8 cellular contexts compared by ENCODE assay signal in the genomic region with DNA sequence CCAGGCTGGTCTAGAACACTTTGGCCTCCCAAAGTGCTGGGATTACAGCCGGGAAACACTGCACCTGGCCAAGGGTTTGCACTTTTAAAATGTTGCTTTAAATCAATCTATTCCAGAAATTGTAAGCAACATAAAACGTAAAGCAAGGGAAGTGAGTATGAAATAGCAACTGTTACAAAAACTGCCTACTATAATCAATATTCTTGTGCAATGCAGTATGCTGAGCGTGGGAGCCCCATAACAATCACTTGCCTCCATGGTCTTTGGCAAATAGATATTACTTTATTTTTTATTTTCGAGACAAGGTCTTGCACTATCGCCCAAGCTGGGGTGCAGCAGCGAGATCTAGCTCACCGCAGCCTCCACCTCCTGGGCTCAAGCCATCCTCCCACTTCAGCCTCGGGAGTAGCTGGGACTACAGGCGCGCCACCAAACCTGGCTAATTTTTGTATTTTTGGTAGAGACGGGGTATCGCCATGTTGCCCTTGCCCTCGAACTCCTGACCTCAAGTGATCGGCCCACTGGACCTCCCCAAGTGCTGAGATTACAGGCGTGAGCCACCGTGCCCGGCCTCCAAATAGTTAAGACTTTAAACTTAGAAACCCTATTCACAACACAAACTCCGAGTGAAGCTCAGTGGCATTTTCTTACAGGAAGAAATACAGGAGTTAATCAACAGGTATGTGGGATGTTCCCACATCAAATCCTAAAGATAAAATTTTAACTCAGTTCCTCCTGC. TPM values are rescaled to one million over a fixed set of nuclear protein-coding genes. Genes with fewer than 3 reads are reported as not detected.
DNase-seq lines count a peak whose midpoint lies in the region; ATAC-seq and TF ChIP-seq lines count a peak whose summit lies in the region.

No MANE protein-coding gene starts in this region.

- in situ Hi-C loops in mammary epithelial cell (cut with MboI; ENCODE audit: low sequenced_read_pairs in 2 of 2), result loop anchor here in 1 of 2 donors (25.0 kb wide), 1 partner anchor 805 kb away; no protein-coding TSS in a partner anchor

- H3K9me3 ChIP-seq in OCI-LY3 (ENCODE audit: insufficient read depth, low read length), result no peaks in the 10 kb centered on the region
- no peaks in the 10 kb centered on the region for H3K9me3 ChIP-seq in mammary epithelial cell (replicated peaks; ENCODE audit: insufficient read depth, low read length)
- H3K9me3 ChIP-seq in lung (ENCODE audit: control insufficient read depth in 2 of 2, insufficient read depth in 1 of 2, low read length in 1 of 2), result no peaks in the 10 kb centered on the region

- H3K27ac ChIP-seq in OCI-LY3 (ENCODE audit: low read length) (peak overlapping the region; percentile 96), mammary epithelial cell (ENCODE audit: insufficient read depth, low read depth, low read length) (peak overlapping the region; percentile 81), lung (ENCODE audit: low read depth in 1 of 2, low read length in 1 of 2) (peak overlapping the region; percentile 93 to 99), temporal lobe (ENCODE audit: low read depth, low read length) (peak overlapping the region; percentile 82)

- peak overlapping the region; percentile 76 for H3K4me2 ChIP-seq in OCI-LY3 (ENCODE audit: low read length)
- peak overlapping the region; percentile 88 for H3K4me2 ChIP-seq in mammary epithelial cell (ENCODE audit: insufficient read depth, low read depth, low read length)

- peaks cover 17% of the 10 kb centered on the region for H3K4me1 ChIP-seq in OCI-LY3 (ENCODE audit: low read length)
- peaks cover 11% of the 10 kb centered on the region for H3K4me1 ChIP-seq in mammary epithelial cell (ENCODE audit: insufficient read depth, low read length)
- H3K4me1 ChIP-seq in lung (ENCODE audit: control insufficient read depth in 2 of 2, insufficient read depth in 2 of 2, low read length in 2 of 2), result peaks cover 0 to 3% of the 10 kb centered on the region in 2 donors

- H2AFZ ChIP-seq in OCI-LY3 (ENCODE audit: low read depth, low read length), result peak overlapping the region; percentile 58
- H2AFZ ChIP-seq in mammary epithelial cell (ENCODE audit: low read depth, low read length), result peak overlapping the region; percentile 79

- H3K36me3 ChIP-seq in OCI-LY3 (replicated peaks; ENCODE audit: low read depth, low read length) (peaks cover 13% of the 10 kb centered on the region), mammary epithelial cell (ENCODE audit: insufficient read depth, low read length) (no peaks in the 10 kb centered on the region), lung (ENCODE audit: control insufficient read depth in 2 of 2, insufficient read depth in 2 of 2, low read length in 2 of 2) (no peaks in the 10 kb centered on the region)

- no TSS peak for BruUV-seq in mammary epithelial cell (replicated peaks; lab: Mats Ljungman, UMichigan)

- H4K20me1 ChIP-seq in OCI-LY3 (ENCODE audit: insufficient read depth, low read length) (peaks cover 26% of the 10 kb centered on the region), mammary epithelial cell (ENCODE audit: insufficient read depth, low read length) (peaks cover 6% of the 10 kb centered on the region)

- H3K27me3 ChIP-seq in OCI-LY3 (ENCODE audit: low read depth, low read length) (no peaks in the 10 kb centered on the region), mammary epithelial cell (ENCODE audit: insufficient read depth, low read length) (no peaks in the 10 kb centered on the region), lung (ENCODE audit: control insufficient read depth, insufficient read depth) (no peaks in the 10 kb centered on the region)

- no peak for TF ChIP-seq CTCF in OCI-LY3 (IDR thresholded peaks at IDR 0.05; ENCODE audit: low read depth, low read length)
- TF ChIP-seq CTCF in mammary epithelial cell (conservative IDR thresholded peaks at IDR 0.05 in 1 of 2, IDR thresholded peaks at IDR 0.05 in 1 of 2; ENCODE audit: extremely low read depth in 1 of 2, insufficient read depth in 1 of 2, low read depth in 1 of 2, low read length in 2 of 2), result no peak
- no peak for TF ChIP-seq CTCF in lung (IDR thresholded peaks at IDR 0.05; ENCODE audit: control extremely low read depth, extremely low read depth)

- intact Hi-C loops in mammary epithelial cell (cut with micrococcal nuclease), result loop anchor here (10.0 kb wide), 1 partner anchor 773 kb away; no protein-coding TSS in a partner anchor

- peaks cover 45% of the 10 kb centered on the region for H3K79me2 ChIP-seq in OCI-LY3 (ENCODE audit: low read length)
- H3K79me2 ChIP-seq in mammary epithelial cell (ENCODE audit: insufficient read depth, low read length), result peaks cover 44% of the 10 kb centered on the region

- ATAC-seq in GM18498 (IDR thresholded peaks at IDR 0.05; ENCODE audit: unreplicated experiment), result peak; percentile 1
- ATAC-seq in lung (ENCODE audit: insufficient read depth, low FRiP score), result no peak

- peak overlapping the region; percentile 84 for H3K4me3 ChIP-seq in OCI-LY3 (ENCODE audit: low read length)
- peak overlapping the region; percentile 91 to 96 (median 92) for H3K4me3 ChIP-seq in mammary epithelial cell (replicated peaks in 1 of 3; ENCODE audit: insufficient read depth in 1 of 3, low read depth in 2 of 3, low read length in 3 of 3)
- peak overlapping the region; percentile 37 for H3K4me3 ChIP-seq in lung

- DNase-seq in mammary epithelial cell (no peak), lung (ENCODE audit: low spot score) (peak; percentile 29), OCI-M1 (lab: John Stamatoyannopoulos, UW) (no peak), germinal center (ENCODE audit: low spot score) (no peak), SK-N-DZ (ENCODE audit: low spot score) (no peak)

- WGBS in mammary epithelial cell (ENCODE audit: low coverage, missing lambda C conversion rate), result 17% methylated on average over 18 of the region's 18 CpGs
- WGBS in lung, 2 donors, result 36 to 39% methylated on average over 18 of the region's 18 CpGs

- H3K9ac ChIP-seq in OCI-LY3 (ENCODE audit: low read length), result peak overlapping the region; percentile 94
- H3K9ac ChIP-seq in mammary epithelial cell (ENCODE audit: insufficient read depth, low read length), result peak overlapping the region; percentile 85

- CTCF ChIA-PET in mammary epithelial cell (lab: Charles Lee; ENCODE audit: low non-redundant PET), result interaction anchor here (0.6 kb wide), 1 partner anchor 370 kb away, joined by 3 read pairs; no protein-coding TSS in a partner anchor

- dilution Hi-C loops in mammary epithelial cell (cut with HindIII; ENCODE audit: low sequenced_read_pairs), result no loop called here

RNA-seq across cellular contexts. Expression of a gene that starts 1.2 kb away (rescaled TPM):
- 10 to 100 TPM; 27.3 to 31.0 TPM for total RNA-seq in mammary epithelial cell
- 7.7 TPM for polyA plus RNA-seq in mammary epithelial cell
- 45.2 TPM for polyA minus RNA-seq in mammary epithelial cell
- 10 to 100 TPM; 33.3 to 83.9 TPM for total RNA-seq in lung
- 10 to 100 TPM; 10.9 to 16.3 TPM for polyA plus RNA-seq in lung
- 58.0 TPM for total RNA-seq in temporal lobe
- 22.5 and 23.7 TPM in 2 replicates for polyA plus RNA-seq in SK-N-DZ (2014; cell fraction: cytosol; rRNA removed)
- 54.2 and 69.0 TPM in 2 replicates for polyA plus RNA-seq in SK-N-DZ (2014; cell fraction: nucleus; rRNA removed)

Comparison
In these comparisons a context has a peak if more than half of its experiments do, and no peak if none do; other contexts are left out.
1. H3K4me3 ChIP-seq: peak in every context shown above with its lines; median percentile 92 in mammary epithelial cell; 84 in OCI-LY3; 37 in lung.